Comparison of ENCODE assay signal across 13 cellular contexts in genomic region chr4:106803107-106803506, GRCh38.
DNase-seq lines count a peak whose midpoint lies in the region; ATAC-seq and TF ChIP-seq lines count a peak whose summit lies in the region.
"Had no signal": no experiment of that assay in that cellular context is flagged by ENCODE, and none has a peak within 500 bp of the region (broad histone marks: within the 10 kb centered on the region; RNA-seq: fewer than 3 reads in every experiment).

No MANE protein-coding gene starts in this region.

- peak; percentile 59 for DNase-seq in HS-27A (ENCODE audit: low read depth)
- DNase-seq in amniotic stem cell (lab: John Stamatoyannopoulos, UW), result peak; percentile 5
- peak; percentile 3 for DNase-seq in fibroblast of the aortic adventitia (ENCODE audit: low read depth)
- DNase-seq in NCI-H1417 treated with DMSO at 0.1 percent for 48 hours (lab: John Stamatoyannopoulos, UW), result no peak
- DNase-seq in GM03348 (ENCODE audit: low spot score), result no peak
- DNase-seq: CD8-positive, alpha-beta T cell; NCI-H1092; NCI-H1694 treated with DMSO at 0.1 percent for 48 hours; NCI-H345; PC-9 had no signal

- no peak for TF ChIP-seq CTCF in fibroblast of the aortic adventitia (IDR thresholded peaks at IDR 0.05; ENCODE audit: insufficient read depth, low read length)

- ATAC-seq in GM19328 (IDR thresholded peaks at IDR 0.05; ENCODE audit: unreplicated experiment) (no peak), GM18511 (IDR thresholded peaks at IDR 0.05; ENCODE audit: unreplicated experiment) (no peak)
- ATAC-seq: CD8-positive, alpha-beta T cell; K562 had no signal

- H3K4me3 ChIP-seq in fibroblast of the aortic adventitia (ENCODE audit: low read depth, low read length), result no peak overlapping the region
- H3K4me3 ChIP-seq: K562, PC-9 had no signal

Comparison
In these comparisons a context has a peak if more than half of its experiments do, and no peak if none do; other contexts are left out.
1. DNase-seq: peak in HS-27A (single experiment), amniotic stem cell (single experiment) and fibroblast of the aortic adventitia (single experiment); none in NCI-H1417 treated with DMSO at 0.1 percent for 48 hours (single experiment) and GM03348 (single experiment).